Comparison of ENCODE assay signal across 8 cellular contexts in the genomic region with DNA sequence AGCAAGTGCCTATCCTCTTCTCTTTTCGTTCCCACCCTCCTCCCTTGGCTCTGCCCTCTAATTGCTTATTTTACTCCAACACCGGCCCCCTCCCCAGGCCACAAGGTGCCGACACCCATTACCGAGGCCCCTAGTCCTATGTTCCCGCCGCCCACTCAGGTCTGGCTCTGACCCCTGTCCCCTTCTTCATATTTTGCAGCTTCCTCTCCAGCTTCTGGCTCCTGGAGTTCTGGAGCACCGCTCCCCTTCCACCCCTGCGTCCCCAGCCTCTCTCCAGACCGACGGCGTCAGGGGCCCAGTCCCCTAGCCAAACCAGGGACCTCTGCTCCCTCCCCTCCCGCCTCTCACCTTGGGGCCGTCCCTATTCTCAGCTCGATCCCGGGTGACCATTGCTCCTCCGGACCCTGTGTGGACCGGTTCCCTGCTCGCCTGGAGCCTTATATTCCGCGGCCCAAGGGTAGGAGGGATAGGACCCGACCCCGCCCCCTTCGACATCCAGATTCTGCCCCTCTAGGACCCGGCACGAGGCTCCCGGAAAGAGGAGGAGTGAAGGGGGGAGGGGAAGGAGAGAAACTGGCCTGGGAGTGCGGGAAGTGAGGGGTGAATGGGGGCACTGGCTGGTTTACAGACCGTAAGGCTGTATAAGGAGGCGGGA. TPM values are rescaled to one million over a fixed set of nuclear protein-coding genes. Genes with fewer than 3 reads are reported as not detected.
A peak's percentile ranks its signal among the peaks of the same experiment; 100 is the strongest.
DNase-seq lines count a peak whose midpoint lies in the region; ATAC-seq, FAIRE-seq and TF ChIP-seq lines count a peak whose summit lies in the region.

A gene (minus strand): TSS at position 412 of the 655 bp plus-strand sequence. CDS start 22 bp downstream, at position 390.

- no peaks in the 10 kb centered on the region for H3K79me2 ChIP-seq in ACC112 (ENCODE audit: control insufficient read depth, insufficient read depth, low read length, unreplicated experiment)

- H3K9me3 Mint-ChIP-seq in activated CD4-positive, alpha-beta memory T cell treated with anti-CD3 and anti-CD28 coated beads for 36 hours, result peaks cover 2% of the 10 kb centered on the region

- H2AFZ ChIP-seq in ACC112 (ENCODE audit: low read length, unreplicated experiment), result peak within 1 kb of the TSS; percentile 46

- H3K36me3 Mint-ChIP-seq in activated CD4-positive, alpha-beta memory T cell treated with anti-CD3 and anti-CD28 coated beads for 36 hours, result peaks cover 18% of the 10 kb centered on the region

- intact Hi-C loops in activated CD4-positive, alpha-beta memory T cell treated with anti-CD3 and anti-CD28 coated beads for 36 hours (cut with micrococcal nuclease), result loop anchor here (5.0 to 10.0 kb wide), 2 partner anchors 282 to 689 kb away; a partner anchor contains a TSS
- intact Hi-C loops in testis (cut with DNase I; ENCODE audit: low total_unique reads), result loop anchor here (10.0 kb wide), 1 partner anchor 61 kb away; no protein-coding TSS in a partner anchor

- peaks cover 43% of the 10 kb centered on the region for H3K27me3 Mint-ChIP-seq in activated CD4-positive, alpha-beta memory T cell treated with anti-CD3 and anti-CD28 coated beads for 36 hours

- no peak for FAIRE-seq in H54 (lab: Jason Lieb, UNC)

- no peak for DNase-seq in GM12865 (ENCODE audit: low read depth)
- peak; percentile 33 for DNase-seq in activated CD4-positive, alpha-beta memory T cell treated with anti-CD3 and anti-CD28 coated beads for 36 hours
- DNase-seq in iPS-NIHi11 (ENCODE audit: low spot score), result peak; percentile 54
- no peak for DNase-seq in testis
- DNase-seq in H54 (ENCODE audit: insufficient read length, low spot score), result no peak
- no peak for DNase-seq in hypothalamus (lab: John Stamatoyannopoulos, UW)

- H3K4me1 ChIP-seq in ACC112 (ENCODE audit: control insufficient read depth, insufficient read depth, low read length, unreplicated experiment) (peaks cover 7% of the 10 kb centered on the region), testis (peaks cover 43% of the 10 kb centered on the region)

- TF ChIP-seq CTCF in GM12865 (IDR thresholded peaks at IDR 0.05; ENCODE audit: insufficient read depth, low read depth, low read length, missing control alignments), result no peak
- no peak for TF ChIP-seq CTCF in testis (IDR thresholded peaks at IDR 0.05)

- POLR2A ChIA-PET in activated CD4-positive, alpha-beta memory T cell treated with anti-CD3 and anti-CD28 coated beads for 36 hours (lab: Charles Lee), result interaction anchor here (0.6 to 6.8 kb wide), 5 partner anchors 26 to 124 kb away, joined by 3 to 52 read pairs (median 4); a partner anchor contains a TSS

- H3K27me3 ChIP-seq in ACC112 (ENCODE audit: insufficient read depth, low read length) (no peaks in the 10 kb centered on the region), testis (no peaks in the 10 kb centered on the region)

- 1% methylated on average over 17 to 29 of the region's 29 CpGs for WGBS in testis, 2 donors

- peak within 1 kb of the TSS; percentile 1; the same call in 1 of the 2 replicates for H3K27ac ChIP-seq in ACC112 (ENCODE audit: low read depth, low read length)
- H3K27ac ChIP-seq in testis, result no peak within 1 kb of the TSS

- H3K4me3 ChIP-seq in ACC112 (ENCODE audit: low read depth, low read length), result peak within 1 kb of the TSS; percentile 80
- H3K4me3 ChIP-seq in GM12865 (ENCODE audit: low read depth, low read length), result peak within 1 kb of the TSS; percentile 77
- peak within 1 kb of the TSS; percentile 54 to 69 for H3K4me3 ChIP-seq in testis

- H3K4me3 Mint-ChIP-seq in activated CD4-positive, alpha-beta memory T cell treated with anti-CD3 and anti-CD28 coated beads for 36 hours, result peak within 1 kb of the TSS; percentile 83

- no peaks in the 10 kb centered on the region for H3K36me3 ChIP-seq in ACC112 (ENCODE audit: insufficient read depth, low read length)
- no peaks in the 10 kb centered on the region for H3K36me3 ChIP-seq in testis (ENCODE audit: low read depth, missing control alignments)

- no peaks in the 10 kb centered on the region for H3K9me3 ChIP-seq in testis

- peaks cover 63% of the 10 kb centered on the region for H3K4me1 Mint-ChIP-seq in activated CD4-positive, alpha-beta memory T cell treated with anti-CD3 and anti-CD28 coated beads for 36 hours (ENCODE audit: low read depth)

- peak within 1 kb of the TSS; percentile 35 for H3K27ac Mint-ChIP-seq in activated CD4-positive, alpha-beta memory T cell treated with anti-CD3 and anti-CD28 coated beads for 36 hours

- CTCF ChIA-PET in activated CD4-positive, alpha-beta memory T cell treated with anti-CD3 and anti-CD28 coated beads for 36 hours (lab: Charles Lee), result interaction anchor here (0.9 to 3.8 kb wide), 8 partner anchors 14 to 177 kb away, joined by 3 to 35 read pairs (median 4); no protein-coding TSS in a partner anchor

- no peak for ATAC-seq in HG03135 (IDR thresholded peaks at IDR 0.05; ENCODE audit: unreplicated experiment)

- TF ChIP-seq POLR2A in testis (IDR thresholded peaks at IDR 0.05) (no peak), H54 (IDR thresholded peaks at IDR 0.05; ENCODE audit: low read depth, low read length) (no peak)

RNA-seq across cellular contexts. Expression of the gene that starts here (rescaled TPM):
- 1 to 10 TPM; 2.5 to 2.8 TPM for total RNA-seq in activated CD4-positive, alpha-beta memory T cell treated with anti-CD3 and anti-CD28 coated beads for 36 hours
- under 1 TPM in 1 of 2 donors, not detected in 1; 0.31 TPM for total RNA-seq in testis
- polyA plus RNA-seq in testis (ENCODE audit: insufficient read depth, low read depth, low replicate concordance), result 0.25 TPM

Comparison
In these comparisons a context has a peak if more than half of its experiments do, and no peak if none do; other contexts are left out.
1. DNase-seq: peak in activated CD4-positive, alpha-beta memory T cell treated with anti-CD3 and anti-CD28 coated beads for 36 hours (single experiment) and iPS-NIHi11 (single experiment); none in GM12865 (single experiment), testis (single experiment), H54 (single experiment) and hypothalamus (0 of 51).
2. Peak in every context shown above with its lines, with median percentiles within 50 percentile points of each other: H3K4me3 ChIP-seq.